28 cellular contexts compared by ENCODE assay signal in genomic region chr6:108868551-108869145, GRCh38.
"Had no signal": no experiment of that assay in that cellular context is flagged by ENCODE, and none has a peak within 500 bp of the region (broad histone marks: within the 10 kb centered on the region; RNA-seq: fewer than 3 reads in every experiment).

No MANE protein-coding gene starts in this region.

- ATAC-seq: activated CD4-positive, CD25-positive, alpha-beta regulatory T cell treated with anti-CD3 and anti-CD28 coated beads, Interleukin-2, amount 50 U/mL, for 24 hours; left lobe of liver; right lobe of liver; stimulated activated effector memory CD8-positive, alpha-beta T cell treated with anti-CD3 and anti-CD28 coated beads, Interleukin-12 subunit alpha, Interleukin-12 subunit beta, amount 100 ng/mL, for 72 hours had no signal

- H3K4me3 ChIP-seq: esophagus muscularis mucosa, lung, right lobe of liver, SK-N-MC, skin epidermis, thoracic aorta had no signal

- H3K9me3 ChIP-seq: esophagus muscularis mucosa, right lobe of liver, thoracic aorta had no signal

- H3K4me1 ChIP-seq: right lobe of liver had no signal

- H3K36me3 ChIP-seq: right lobe of liver, thoracic aorta had no signal

- H3K27ac ChIP-seq: esophagus muscularis mucosa, right lobe of liver, SK-N-MC, skin epidermis, thoracic aorta, VCaP had no signal

- DNase-seq: activated CD4-positive, alpha-beta memory T cell treated with anti-CD3 and anti-CD28 coated beads for 36 hours; activated CD4-positive, alpha-beta T cell treated with anti-CD3 and anti-CD28 coated beads for 48 hours; activated CD8-positive, alpha-beta memory T cell treated with anti-CD3 and anti-CD28 coated beads, Interleukin-2, amount 50 U/mL, for 4 hours; activated effector memory CD4-positive, alpha-beta T cell treated with anti-CD3 and anti-CD28 coated beads, Interleukin-2, amount 50 U/mL, for 16 hours; activated naive CD4-positive, alpha-beta T cell treated with anti-CD3 and anti-CD28 coated beads for 36 hours; activated naive CD8-positive, alpha-beta T cell treated with anti-CD3 and anti-CD28 coated beads for 36 hours; activated T-cell treated with anti-CD3 and anti-CD28 coated beads, Interleukin-2, amount 50 U/mL, for 1 hour; dermis blood vessel endothelial cell; effector CD4-positive, alpha-beta T cell; glutamatergic neuron; hypothalamus; immature natural killer cell; kidney; occipital lobe; right lobe of liver; stimulated activated CD4-positive, alpha-beta T cell treated with anti-CD3 and anti-CD28 coated beads, Interleukin-12 subunit alpha, Interleukin-12 subunit beta, amount 100 ng/mL, for 4 hours; stimulated activated CD4-positive, alpha-beta T cell treated with anti-CD3 and anti-CD28 coated beads, Interleukin-4, amount 100 ng/mL, for 24 hours; T-helper 9 cell; trophoblast cell had no signal

- H3K27me3 ChIP-seq: esophagus muscularis mucosa, right lobe of liver had no signal
